15 cellular contexts compared by ENCODE assay signal in genomic region chr17:21037117-21037803, GRCh38. TPM values are rescaled to one million over a fixed set of nuclear protein-coding genes. Genes with fewer than 3 reads are reported as not detected.
DNase-seq lines count a peak whose midpoint lies in the region; ATAC-seq and TF ChIP-seq lines count a peak whose summit lies in the region.
"Had no signal": no experiment of that assay in that cellular context is flagged by ENCODE, and none has a peak within 500 bp of the region (broad histone marks: within the 10 kb centered on the region; RNA-seq: fewer than 3 reads in every experiment).

No MANE protein-coding gene starts in this region.

- H3K9me3 Mint-ChIP-seq in activated naive CD4-positive, alpha-beta T cell treated with anti-CD3 and anti-CD28 coated beads, Interleukin-2, amount 10 ng/mL, durations not matched to agents 7 days and 5 days: no peaks in the 10 kb centered on the region
- H3K9me3 Mint-ChIP-seq in activated B cell treated with CpG ODN at 0.5 μM for 24 hours (no peaks in the 10 kb centered on the region), glutamatergic neuron (ENCODE audit: unreplicated experiment) (peaks cover 8% of the 10 kb centered on the region)

- H3K36me3 ChIP-seq in thoracic aorta: no peaks in the 10 kb centered on the region

- H3K27ac ChIP-seq in thoracic aorta: no peak overlapping the region

- H3K27me3 Mint-ChIP-seq in activated naive CD4-positive, alpha-beta T cell treated with anti-CD3 and anti-CD28 coated beads, Interleukin-2, amount 10 ng/mL, durations not matched to agents 7 days and 5 days: no peaks in the 10 kb centered on the region
- H3K27me3 Mint-ChIP-seq in activated B cell treated with CpG ODN at 0.5 μM for 24 hours (no peaks in the 10 kb centered on the region), glutamatergic neuron (ENCODE audit: unreplicated experiment) (peaks cover 4% of the 10 kb centered on the region)

- H3K9me3 ChIP-seq in thoracic aorta: no peaks in the 10 kb centered on the region
- H3K9me3 ChIP-seq: spleen had no signal

- no peaks in the 10 kb centered on the region for H3K27me3 ChIP-seq in thoracic aorta (replicated peaks; ENCODE audit: insufficient read depth)
- H3K27me3 ChIP-seq: spleen had no signal

- H3K27ac Mint-ChIP-seq in activated naive CD4-positive, alpha-beta T cell treated with anti-CD3 and anti-CD28 coated beads, Interleukin-2, amount 10 ng/mL, durations not matched to agents 7 days and 5 days: peak overlapping the region; percentile 36
- H3K27ac Mint-ChIP-seq in activated B cell treated with CpG ODN at 0.5 μM for 24 hours: no peak overlapping the region
- H3K27ac Mint-ChIP-seq in glutamatergic neuron (ENCODE audit: unreplicated experiment): no peak overlapping the region

- TF ChIP-seq CTCF in activated B cell treated with CpG ODN at 0.5 μM for 24 hours (IDR thresholded peaks at IDR 0.05) (no peak), glutamatergic neuron (IDR thresholded peaks at IDR 0.05; ENCODE audit: partially characterized antibody, unreplicated experiment) (no peak), thoracic aorta (IDR thresholded peaks at IDR 0.05) (no peak)

- intact Hi-C loops in activated B cell treated with CpG ODN at 0.5 μM for 24 hours (cut with micrococcal nuclease): no loop called here

- peak overlapping the region; percentile 12 for H3K4me3 ChIP-seq in thoracic aorta
- H3K4me3 ChIP-seq: GM23248, spleen had no signal

- H3K4me1 ChIP-seq in thoracic aorta (ENCODE audit: control insufficient read depth in 1 of 2, low read depth in 2 of 2): peaks cover 65 to 87% of the 10 kb centered on the region in 2 donors

- H3K36me3 Mint-ChIP-seq in activated naive CD4-positive, alpha-beta T cell treated with anti-CD3 and anti-CD28 coated beads, Interleukin-2, amount 10 ng/mL, durations not matched to agents 7 days and 5 days: peaks cover 44% of the 10 kb centered on the region
- H3K36me3 Mint-ChIP-seq in activated B cell treated with CpG ODN at 0.5 μM for 24 hours (ENCODE audit: low read depth) (peaks cover 38% of the 10 kb centered on the region), glutamatergic neuron (ENCODE audit: unreplicated experiment) (no peaks in the 10 kb centered on the region)

- CTCF ChIA-PET in activated naive CD4-positive, alpha-beta T cell treated with anti-CD3 and anti-CD28 coated beads, Interleukin-2, amount 10 ng/mL, durations not matched to agents 7 days and 5 days (lab: Charles Lee): interaction anchor here (1.1 kb wide), 1 partner anchor 62 kb away, joined by 3 read pairs; no protein-coding TSS in a partner anchor
- CTCF ChIA-PET in activated B cell treated with CpG ODN at 0.5 μM for 24 hours (lab: Charles Lee): no interaction called here

- POLR2A ChIA-PET in activated B cell treated with CpG ODN at 0.5 μM for 24 hours (lab: Charles Lee): no interaction called here

- peaks cover 76% of the 10 kb centered on the region for H3K4me1 Mint-ChIP-seq in activated naive CD4-positive, alpha-beta T cell treated with anti-CD3 and anti-CD28 coated beads, Interleukin-2, amount 10 ng/mL, durations not matched to agents 7 days and 5 days
- H3K4me1 Mint-ChIP-seq in activated B cell treated with CpG ODN at 0.5 μM for 24 hours (peaks cover 87% of the 10 kb centered on the region), glutamatergic neuron (ENCODE audit: low read depth, unreplicated experiment) (peaks cover 43% of the 10 kb centered on the region)

- no peak overlapping the region for H3K4me3 Mint-ChIP-seq in activated naive CD4-positive, alpha-beta T cell treated with anti-CD3 and anti-CD28 coated beads, Interleukin-2, amount 10 ng/mL, durations not matched to agents 7 days and 5 days
- H3K4me3 Mint-ChIP-seq in activated B cell treated with CpG ODN at 0.5 μM for 24 hours (peak overlapping the region; percentile 6), glutamatergic neuron (ENCODE audit: unreplicated experiment) (peak overlapping the region; percentile 55)

- no peak for ATAC-seq in activated B cell treated with CpG ODN at 0.5 μM for 24 hours (ENCODE audit: low read depth)
- ATAC-seq in thoracic aorta (ENCODE audit: insufficient number of reproducible peaks, low FRiP score, low read depth): no peak

- no peak for DNase-seq in activated naive CD4-positive, alpha-beta T cell treated with anti-CD3 and anti-CD28 coated beads, Interleukin-2, amount 10 ng/mL, durations not matched to agents 7 days and 5 days
- DNase-seq in activated naive CD4-positive, alpha-beta T cell (lab: John Stamatoyannopoulos, UW): no peak
- DNase-seq in activated B cell treated with CpG ODN at 0.5 μM for 24 hours (no peak), glutamatergic neuron (no peak), thoracic aorta (ENCODE audit: low spot score) (no peak), NCI-H510A treated with DMSO at 0.1 percent for 48 hours (lab: John Stamatoyannopoulos, UW) (no peak), middle frontal gyrus (ENCODE audit: extremely low spot score, low spot score) (no peak), UCSD-AML1 (lab: John Stamatoyannopoulos, UW; ENCODE audit: unreplicated experiment) (no peak)
- DNase-seq: activated CD4-positive, CD25-positive, alpha-beta regulatory T cell; effector CD8-positive, alpha-beta T cell; GM23248; hypothalamus; KBM-7; midbrain; spleen had no signal

RNA-seq across cellular contexts. Expression of gene USP22, which starts 5.6 kb away (rescaled TPM):
- total RNA-seq in activated B cell treated with CpG ODN at 0.5 μM for 24 hours (128 and 156 TPM in 2 replicates), glutamatergic neuron (ENCODE audit: unreplicated experiment) (420 TPM), thoracic aorta (100 to 1,000 TPM; 130 to 154 TPM)
